Comparison of ENCODE assay signal across 15 cellular contexts in the genomic region with DNA sequence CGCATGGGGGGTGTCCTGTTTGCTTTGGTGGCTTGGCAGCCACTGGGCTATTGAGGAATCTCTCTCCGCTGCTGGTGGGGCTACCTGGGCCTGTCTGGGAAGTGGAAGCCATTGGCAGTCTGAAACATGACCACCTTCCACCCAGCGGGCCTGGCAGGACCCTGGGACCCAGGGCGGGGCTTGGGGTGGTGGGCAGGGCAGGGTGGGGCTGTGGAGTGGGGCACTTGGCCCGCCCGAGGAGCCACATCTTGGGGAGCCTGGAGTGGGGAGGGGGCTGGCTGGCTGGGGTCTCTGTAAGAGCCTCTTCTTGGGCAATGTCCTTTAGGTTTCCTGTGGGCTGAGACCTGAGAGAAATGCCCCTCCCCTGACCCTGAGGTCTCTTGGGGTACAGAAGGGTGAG. TPM values are rescaled to one million over a fixed set of nuclear protein-coding genes. Genes with fewer than 3 reads are reported as not detected.
"Had no signal": no experiment of that assay in that cellular context is flagged by ENCODE, and none has a peak within 500 bp of the region (broad histone marks: within the 10 kb centered on the region; RNA-seq: fewer than 3 reads in every experiment).

No MANE protein-coding gene starts in this region.

RNA-seq across cellular contexts. Expression of gene EVPLL, which starts 48.0 kb away (rescaled TPM):
- total RNA-seq: activated B cell treated with CpG ODN at 0.5 μM for 24 hours; activated CD4-positive, alpha-beta memory T cell treated with anti-CD3 and anti-CD28 coated beads for 36 hours; activated CD4-positive, alpha-beta memory T cell treated with anti-CD3 and anti-CD28 coated beads, Interleukin-2, amount 10 ng/mL, durations not matched to agents 7 days and 5 days; activated CD4-positive, alpha-beta T cell treated with anti-CD3 and anti-CD28 coated beads, Interleukin-2, amount 10 ng/mL, durations not matched to agents 24 days and 14 days; activated CD4-positive, alpha-beta T cell treated with anti-CD3 and anti-CD28 coated beads, Interleukin-2, amount 10 ng/mL, durations not matched to agents 7 days and 5 days; activated CD8-positive, alpha-beta memory T cell treated with anti-CD3 and anti-CD28 coated beads for 36 hours; activated CD8-positive, alpha-beta memory T cell treated with anti-CD3 and anti-CD28 coated beads, Interleukin-2, amount 10 ng/mL, durations not matched to agents 7 days and 5 days; activated CD8-positive, alpha-beta T cell treated with anti-CD3 and anti-CD28 coated beads for 36 hours; activated CD8-positive, alpha-beta T cell treated with anti-CD3 and anti-CD28 coated beads, Interleukin-2, amount 10 ng/mL, durations not matched to agents 7 days and 5 days; T-cell; T-helper 1 cell treated with Interleukin-12 subunit alpha and Interleukin-12 subunit beta and Interleukin-4 antibody, amounts not matched to agents 30 ng/mL and 1 ng/mL, for 36 hours; T-helper 17 cell; T-helper 2 cell treated with Interferon-gamma antibody and Interleukin-4, amounts not matched to agents 100 ng/mL and 5 ng/mL, for 36 hours; WTC11 had no signal

RNA-seq across cellular contexts. Expression of gene LGALS9C, which starts 51.0 kb away (rescaled TPM):
- total RNA-seq: activated B cell treated with CpG ODN at 0.5 μM for 24 hours; activated CD4-positive, alpha-beta T cell treated with anti-CD3 and anti-CD28 coated beads for 36 hours; activated CD4-positive, alpha-beta T cell treated with anti-CD3 and anti-CD28 coated beads, Interleukin-2, amount 10 ng/mL, durations not matched to agents 24 days and 14 days; activated CD8-positive, alpha-beta memory T cell treated with anti-CD3 and anti-CD28 coated beads for 36 hours; activated CD8-positive, alpha-beta T cell treated with anti-CD3 and anti-CD28 coated beads for 36 hours; T-helper 17 cell; WTC11 had no signal
